ENCODE assay signal across 2 cellular contexts in genomic region chr4:7129871-7130609, GRCh38.
TF ChIP-seq lines count a peak whose summit lies in the region.

No MANE protein-coding gene starts in this region.

TF ChIP-seq in HepG2, 621 proteins besides CTCF, POLR2A, EP300 and RAD21:
- TF ChIP-seq ZNF547 (CRISPR knock-in tag; IDR thresholded peaks at IDR 0.05) (no peak), KDM1A (CRISPR knock-in tag; IDR thresholded peaks at IDR 0.05) (no peak), ZNF512B (CRISPR knock-in tag; IDR thresholded peaks at IDR 0.05; ENCODE audit: borderline replicate concordance) (no peak), SNAPC5 (CRISPR knock-in tag; IDR thresholded peaks at IDR 0.05; ENCODE audit: borderline replicate concordance) (no peak), FOXM1 (CRISPR knock-in tag; IDR thresholded peaks at IDR 0.05) (no peak), MTF2 (CRISPR knock-in tag; IDR thresholded peaks at IDR 0.05; ENCODE audit: borderline replicate concordance) (no peak)

TF ChIP-seq in H1, 55 proteins besides CTCF, POLR2A, EP300 and RAD21:
- TF ChIP-seq RXRA (IDR thresholded peaks at IDR 0.05; ENCODE audit: insufficient read depth, low read depth, low read length) = no peak
- no peak for TF ChIP-seq HDAC6 (IDR thresholded peaks at IDR 0.05; ENCODE audit: low read depth, low read length)
- no peak for TF ChIP-seq PHF8 (conservative IDR thresholded peaks at IDR 0.05; ENCODE audit: low read depth, low read length)
- no peak for TF ChIP-seq ASH2L (IDR thresholded peaks at IDR 0.05; ENCODE audit: low read length)
- no peak for TF ChIP-seq SIX5 (IDR thresholded peaks at IDR 0.05; ENCODE audit: low read depth, low read length)
- TF ChIP-seq CHD1 (IDR thresholded peaks at IDR 0.05; ENCODE audit: low read depth, low read length) = no peak
- TF ChIP-seq EZH2 (IDR thresholded peaks at IDR 0.05; ENCODE audit: low read depth, low read length, severe bottlenecking) = no peak
- no peak for TF ChIP-seq JUND (IDR thresholded peaks at IDR 0.05; ENCODE audit: low read length)
- TF ChIP-seq JUN (IDR thresholded peaks at IDR 0.05; ENCODE audit: low read depth, low read length) = no peak
- TF ChIP-seq SP2 (IDR thresholded peaks at IDR 0.05; ENCODE audit: low read length) = no peak
- TF ChIP-seq RFX5 (IDR thresholded peaks at IDR 0.05; ENCODE audit: borderline replicate concordance, low read depth, low read length) = no peak
- TF ChIP-seq, protein P1, sequence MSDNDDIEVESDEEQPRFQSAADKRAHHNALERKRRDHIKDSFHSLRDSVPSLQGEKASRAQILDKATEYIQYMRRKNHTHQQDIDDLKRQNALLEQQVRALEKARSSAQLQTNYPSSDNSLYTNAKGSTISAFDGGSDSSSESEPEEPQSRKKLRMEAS (IDR thresholded peaks at IDR 0.05) = no peak
- TF ChIP-seq TCF12 (IDR thresholded peaks at IDR 0.05; ENCODE audit: low read depth, low read length) = no peak
- TF ChIP-seq POU5F1 (IDR thresholded peaks at IDR 0.05; ENCODE audit: low read depth, low read length) = no peak
- TF ChIP-seq SP1 (IDR thresholded peaks at IDR 0.05; ENCODE audit: low read depth, low read length) = no peak
